In genomic region chr11:71176812-71177211, GRCh38 we compare ENCODE assay signal across 17 cellular contexts.
DNase-seq lines count a peak whose midpoint lies in the region; ATAC-seq and TF ChIP-seq lines count a peak whose summit lies in the region.
"Had no signal": no experiment of that assay in that cellular context is flagged by ENCODE, and none has a peak within 500 bp of the region (broad histone marks: within the 10 kb centered on the region; RNA-seq: fewer than 3 reads in every experiment).

No MANE protein-coding gene starts in this region.

- H4K91ac ChIP-seq in IMR-90 (ENCODE audit: insufficient read depth, low read depth, low read length) = no peak overlapping the region
- no peak overlapping the region for H4K91ac ChIP-seq in mesenchymal stem cell (ENCODE audit: low read length)

- no peak overlapping the region for H3K18ac ChIP-seq in IMR-90 (ENCODE audit: low read depth, low read length)
- H3K18ac ChIP-seq in mesenchymal stem cell (ENCODE audit: low read depth in 1 of 2, low read length in 2 of 2) = no peak overlapping the region

- H3K14ac ChIP-seq in IMR-90 (replicated peaks; ENCODE audit: low read depth, low read length) = no peak overlapping the region
- no peak overlapping the region for H3K14ac ChIP-seq in mesenchymal stem cell (ENCODE audit: low read length in 2 of 2)

- H3K4me3 Mint-ChIP-seq in WTC11 = no peak overlapping the region
- H3K4me3 Mint-ChIP-seq: CD4-positive, CD25-positive, alpha-beta regulatory T cell; H9 had no signal

- TF ChIP-seq RAD21 in IMR-90 (IDR thresholded peaks at IDR 0.05; ENCODE audit: low read length) = no peak

- no peak overlapping the region for H3K23ac ChIP-seq in IMR-90 (ENCODE audit: low read depth, low read length)
- H3K23ac ChIP-seq in mesenchymal stem cell (ENCODE audit: low read length in 2 of 2) = no peak overlapping the region

- H3K36me3 ChIP-seq in IMR-90 (ENCODE audit: control insufficient read depth, insufficient read depth, low read length) = no peaks in the 10 kb centered on the region; the same call in 1 of the 2 replicates
- H3K36me3 ChIP-seq in mesenchymal stem cell (ENCODE audit: control insufficient read depth in 1 of 2, insufficient read depth in 2 of 2, low read depth in 1 of 2, low read length in 2 of 2) = no peaks in the 10 kb centered on the region
- H3K36me3 ChIP-seq: BLaER1 treated with 17β-estradiol and CSF1 and Interleukin-3, amounts not matched to agents 10 nM and 100 nM had no signal

- no peak overlapping the region for H3K4me2 ChIP-seq in IMR-90 (ENCODE audit: low read depth, low read length)
- H3K4me2 ChIP-seq in mesenchymal stem cell (ENCODE audit: low read length, poor library complexity, severe bottlenecking) = no peak overlapping the region
- H3K4me2 ChIP-seq: BLaER1 treated with 17β-estradiol and CSF1 and Interleukin-3, amounts not matched to agents 10 nM and 100 nM had no signal

- no peak overlapping the region for H3K27ac Mint-ChIP-seq in WTC11
- H3K27ac Mint-ChIP-seq: CD4-positive, CD25-positive, alpha-beta regulatory T cell; H9 had no signal

- no peak overlapping the region for H3K56ac ChIP-seq in IMR-90 (ENCODE audit: extremely low read depth, insufficient read depth, low read length)

- H4K8ac ChIP-seq in IMR-90 (ENCODE audit: low read depth in 2 of 2, low read length in 2 of 2) (no peak overlapping the region), mesenchymal stem cell (ENCODE audit: low read length) (no peak overlapping the region)

- peaks cover 59% of the 10 kb centered on the region for H3K4me1 Mint-ChIP-seq in WTC11
- H3K4me1 Mint-ChIP-seq: CD4-positive, CD25-positive, alpha-beta regulatory T cell had no signal

- no peak overlapping the region for H4K5ac ChIP-seq in IMR-90 (ENCODE audit: low read depth, low read length)

- no TSS peak for BruUV-seq in IMR-90 (replicated peaks; lab: Mats Ljungman, UMichigan)

- WGBS in IMR-90 (ENCODE audit: extremely low coverage in 2 of 2, insufficient read length in 1 of 2), 2 experiments = no CpG with 5 or more reads among the region's 2 CpGs
- WGBS in mesenchymal stem cell = no CpG with 5 or more reads among the region's 2 CpGs

- H2BK5ac ChIP-seq in IMR-90 (ENCODE audit: low read depth, low read length, poor library complexity, severe bottlenecking) (no peak overlapping the region), mesenchymal stem cell (ENCODE audit: low read depth, low read length, poor library complexity, severe bottlenecking) (no peak overlapping the region)

- no peak overlapping the region for H2BK20ac ChIP-seq in IMR-90 (ENCODE audit: low read depth, low read length)

- H3K79me1 ChIP-seq in IMR-90 (ENCODE audit: low read depth in 1 of 2, low read length in 2 of 2) = no peaks in the 10 kb centered on the region
- H3K79me1 ChIP-seq in mesenchymal stem cell (replicated peaks; ENCODE audit: low read length, poor library complexity, severe bottlenecking) = peaks cover 3% of the 10 kb centered on the region

- H3K27ac ChIP-seq in IMR-90 (ENCODE audit: insufficient read depth, low read length) = no peak overlapping the region
- H3K27ac ChIP-seq in mesenchymal stem cell (ENCODE audit: low read length, poor library complexity, severe bottlenecking) = no peak overlapping the region
- H3K27ac ChIP-seq: BLaER1 treated with 17β-estradiol and CSF1 and Interleukin-3, amounts not matched to agents 10 nM and 100 nM had no signal

- TF ChIP-seq CTCF in IMR-90 (conservative IDR thresholded peaks at IDR 0.05; ENCODE audit: low read depth, low read length) = no peak
- TF ChIP-seq CTCF in WTC11 (IDR thresholded peaks at IDR 0.05) = no peak

- H2AFZ ChIP-seq in IMR-90 (replicated peaks; ENCODE audit: low read length, poor library complexity) (no peak overlapping the region), mesenchymal stem cell (ENCODE audit: low read depth, low read length) (no peak overlapping the region)

- H2BK12ac ChIP-seq in mesenchymal stem cell (ENCODE audit: low read length in 2 of 2) = no peak overlapping the region

- H4K20me1 ChIP-seq in IMR-90 (ENCODE audit: insufficient read depth, low read length) = no peaks in the 10 kb centered on the region; the same call in none of the 2 replicates
- H4K20me1 ChIP-seq: BLaER1 treated with 17β-estradiol and CSF1 and Interleukin-3, amounts not matched to agents 10 nM and 100 nM had no signal

- in situ Hi-C loops in IMR-90 (cut with MboI; ENCODE audit: low sequenced_read_pairs) = no loop called here

- CTCF ChIA-PET in IMR-90 (lab: Yijun Ruan, JAX) (no interaction called here), WTC11 (lab: Charles Lee) (no interaction called here)

- peak; percentile 15 for DNase-seq in NCI-H2171 treated with DMSO at 0.1 percent for 48 hours (lab: John Stamatoyannopoulos, UW)
- no peak for DNase-seq in NCI-H2171 (lab: John Stamatoyannopoulos, UW)
- peak; percentile 10 for DNase-seq in IMR-90
- no peak for DNase-seq in WTC11 (ENCODE audit: low spot score)
- DNase-seq in mesenchymal stem cell = peak; percentile 17
- DNase-seq in NCI-H2196 (lab: John Stamatoyannopoulos, UW; ENCODE audit: unreplicated experiment) = no peak
- no peak for DNase-seq in SHP77 (lab: John Stamatoyannopoulos, UW)
- DNase-seq in NCI-H146 (lab: John Stamatoyannopoulos, UW) = no peak
- DNase-seq: ACHN; Calu3; CD4-positive, CD25-positive, alpha-beta regulatory T cell; DMS 273 treated with DMSO at 0.1 percent for 48 hours; EL; GDM1; GOT3; H9 had no signal

- H3K27me3 Mint-ChIP-seq in WTC11 (ENCODE audit: low read depth) = no peaks in the 10 kb centered on the region; the same call in 1 of the 2 replicates

- H3K9me3 ChIP-seq in IMR-90 (ENCODE audit: control insufficient read depth, insufficient read depth, low read length) (peaks cover 3% of the 10 kb centered on the region; the same call in 1 of the 2 replicates), mesenchymal stem cell (ENCODE audit: control insufficient read depth, low read length) (peaks cover 26% of the 10 kb centered on the region)
- H3K9me3 ChIP-seq: BLaER1 treated with 17β-estradiol and CSF1 and Interleukin-3, amounts not matched to agents 10 nM and 100 nM had no signal

- POLR2A ChIA-PET in IMR-90 (lab: Charles Lee; ENCODE audit: unreplicated experiment) = no interaction called here
- POLR2A ChIA-PET in WTC11 (lab: Charles Lee) = no interaction called here

- H3K27me3 ChIP-seq in IMR-90 (ENCODE audit: control insufficient read depth, insufficient read depth, low read length) (no peaks in the 10 kb centered on the region; the same call in 1 of the 2 replicates), mesenchymal stem cell (ENCODE audit: control insufficient read depth in 1 of 2, insufficient read depth in 1 of 2, low read length in 2 of 2) (no peaks in the 10 kb centered on the region)
- H3K27me3 ChIP-seq: BLaER1 treated with 17β-estradiol and CSF1 and Interleukin-3, amounts not matched to agents 10 nM and 100 nM had no signal

- intact Hi-C loops in IMR-90 (cut with micrococcal nuclease) = no loop called here

- peaks cover 28% of the 10 kb centered on the region for H3K36me3 Mint-ChIP-seq in WTC11
- H3K36me3 Mint-ChIP-seq: CD4-positive, CD25-positive, alpha-beta regulatory T cell had no signal

- H3K4ac ChIP-seq in IMR-90 (ENCODE audit: low read depth, low read length) = no peak overlapping the region
- H3K4ac ChIP-seq in mesenchymal stem cell (ENCODE audit: low read depth in 1 of 2, low read length in 2 of 2) = no peak overlapping the region

- no peak overlapping the region for H2AK9ac ChIP-seq in IMR-90 (replicated peaks; ENCODE audit: low read depth, low read length, poor library complexity)

- no peak overlapping the region for H3K9ac ChIP-seq in IMR-90 (ENCODE audit: low read depth, low read length)
- no peak overlapping the region for H3K9ac ChIP-seq in mesenchymal stem cell (ENCODE audit: low read length)
- H3K9ac ChIP-seq: BLaER1 treated with 17β-estradiol and CSF1 and Interleukin-3, amounts not matched to agents 10 nM and 100 nM had no signal

- H3K9me1 ChIP-seq in IMR-90 (ENCODE audit: insufficient read depth, low read length) = no peaks in the 10 kb centered on the region

- H2BK15ac ChIP-seq in IMR-90 (ENCODE audit: low read depth, low read length) = no peak overlapping the region
- H2BK15ac ChIP-seq in mesenchymal stem cell (ENCODE audit: low read depth, poor library complexity, severe bottlenecking) = no peak overlapping the region

- H3K4me3 ChIP-seq in IMR-90 (ENCODE audit: insufficient read depth, low read depth, low read length) = no peak overlapping the region
- no peak overlapping the region for H3K4me3 ChIP-seq in mesenchymal stem cell (ENCODE audit: insufficient read depth in 1 of 2, low read depth in 1 of 2, low read length in 2 of 2)
- H3K4me3 ChIP-seq: BLaER1 treated with 17β-estradiol and CSF1 and Interleukin-3, amounts not matched to agents 10 nM and 100 nM had no signal

- no peaks in the 10 kb centered on the region for H3K4me1 ChIP-seq in IMR-90 (ENCODE audit: control insufficient read depth, insufficient read depth, low read length)
- no peaks in the 10 kb centered on the region for H3K4me1 ChIP-seq in mesenchymal stem cell (ENCODE audit: control insufficient read depth, insufficient read depth, low read depth, low read length)

- ATAC-seq in IMR-90 (ENCODE audit: low read depth) = no peak
- no peak for ATAC-seq in WTC11

- H2BK120ac ChIP-seq in IMR-90 (ENCODE audit: low read depth, low read length) = no peak overlapping the region
- no peak overlapping the region for H2BK120ac ChIP-seq in mesenchymal stem cell (ENCODE audit: low read depth, low read length)

- no peak for TF ChIP-seq POLR2A in IMR-90 (IDR thresholded peaks at IDR 0.05; ENCODE audit: low read depth, low read length)

- dilution Hi-C loops in IMR-90 (cut with HindIII; ENCODE audit: low sequenced_read_pairs, unreplicated experiment) = no loop called here

- H2AK5ac ChIP-seq in IMR-90 (ENCODE audit: low read depth, low read length) (no peak overlapping the region), mesenchymal stem cell (ENCODE audit: low read length, severe bottlenecking) (no peak overlapping the region)

- H3K9me3 Mint-ChIP-seq in WTC11 = peaks cover 28% of the 10 kb centered on the region

TF ChIP-seq in IMR-90, 13 proteins besides CTCF, POLR2A, EP300 and RAD21 (continues in another document):
- TF ChIP-seq MAFK (IDR thresholded peaks at IDR 0.05; ENCODE audit: low read depth, low read length) = no peak
- no peak for TF ChIP-seq RFX5 (IDR thresholded peaks at IDR 0.05; ENCODE audit: low read depth, low read length)
- no peak for TF ChIP-seq MXI1 (IDR thresholded peaks at IDR 0.05; ENCODE audit: borderline replicate concordance, low read depth, low read length)
- no peak for TF ChIP-seq SMC3 (IDR thresholded peaks at IDR 0.05; ENCODE audit: low read depth, low read length)

TF ChIP-seq in WTC11, 78 proteins besides CTCF, POLR2A, EP300 and RAD21:
- TF ChIP-seq ZNF317 (CRISPR knock-in tag; IDR thresholded peaks at IDR 0.05; ENCODE audit: borderline replicate concordance, low read depth) (peak; percentile 97), JUN (CRISPR knock-in tag; IDR thresholded peaks at IDR 0.05) (no peak)

Comparison
In these comparisons a context has a peak if more than half of its experiments do, and no peak if none do; other contexts are left out.
1. DNase-seq: peak in NCI-H2171 treated with DMSO at 0.1 percent for 48 hours (single experiment), IMR-90 (single experiment) and mesenchymal stem cell (single experiment); none in NCI-H2171 (single experiment), WTC11 (single experiment), NCI-H2196 (single experiment), SHP77 (0 of 2) and NCI-H146 (single experiment).